Comparison of ENCODE assay signal across 22 cellular contexts in the genomic region with DNA sequence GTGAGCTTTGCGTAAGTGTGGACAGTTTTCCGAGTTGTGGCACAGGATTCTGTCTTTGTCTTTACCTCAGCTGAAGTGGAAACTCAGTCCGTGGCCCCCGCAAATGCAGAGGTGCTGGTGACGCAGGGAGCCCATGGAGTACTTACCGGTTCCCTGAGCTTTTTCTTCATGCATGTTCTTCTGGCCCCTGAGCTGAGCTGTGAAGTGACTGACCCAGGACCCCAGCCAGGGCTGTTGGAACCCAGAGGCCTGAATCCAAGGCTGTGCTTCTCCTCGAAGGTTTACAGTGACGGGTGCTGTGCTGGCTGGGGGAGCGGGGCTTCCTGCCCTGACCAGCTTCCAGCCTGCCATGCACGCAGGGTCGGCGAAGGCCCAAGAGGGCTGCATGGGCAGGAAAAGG.
"Had no signal": no experiment of that assay in that cellular context is flagged by ENCODE, and none has a peak within 500 bp of the region (broad histone marks: within the 10 kb centered on the region; RNA-seq: fewer than 3 reads in every experiment).

No MANE protein-coding gene starts in this region.

- H3K27ac ChIP-seq: breast epithelium, PC-9, SK-N-MC, VCaP had no signal

- H3K27me3 Mint-ChIP-seq: activated CD4-positive, alpha-beta memory T cell treated with anti-CD3 and anti-CD28 coated beads for 36 hours; activated CD4-positive, alpha-beta T cell treated with anti-CD3 and anti-CD28 coated beads, Interleukin-2, amount 10 ng/mL, durations not matched to agents 7 days and 5 days had no signal

- H3K4me1 Mint-ChIP-seq: activated CD4-positive, alpha-beta T cell treated with anti-CD3 and anti-CD28 coated beads, Interleukin-2, amount 10 ng/mL, durations not matched to agents 7 days and 5 days; activated naive CD4-positive, alpha-beta T cell treated with anti-CD3 and anti-CD28 coated beads, Interleukin-2, amount 50 U/mL, for 24 hours had no signal

- H3K4me3 ChIP-seq: K562, PC-9, SK-N-MC had no signal

- DNase-seq: activated CD4-positive, alpha-beta memory T cell treated with anti-CD3 and anti-CD28 coated beads for 36 hours; activated CD4-positive, alpha-beta T cell treated with anti-CD3 and anti-CD28 coated beads, Interleukin-2, amount 10 ng/mL, durations not matched to agents 7 days and 5 days; activated CD4-positive, CD25-positive, alpha-beta regulatory T cell; activated CD8-positive, alpha-beta memory T cell treated with anti-CD3 and anti-CD28 coated beads for 24 hours; activated naive CD4-positive, alpha-beta T cell; activated T-cell treated with anti-CD3 and anti-CD28 coated beads for 4 hours; activated T-cell treated with anti-CD3 and anti-CD28 coated beads, Interleukin-2, amount 50 U/mL, for 48 hours; central memory CD4-positive, alpha-beta T cell; Karpas-422; NCI-H146; NCI-H187 treated with DMSO at 0.1 percent for 48 hours; NCI-H2081 treated with DMSO at 0.1 percent for 48 hours; NCI-H446; NCI-H524; PC-9; T-helper 1 cell had no signal

- H3K4me1 ChIP-seq: breast epithelium had no signal

- H3K9me3 Mint-ChIP-seq: activated CD4-positive, alpha-beta T cell treated with anti-CD3 and anti-CD28 coated beads, Interleukin-2, amount 10 ng/mL, durations not matched to agents 7 days and 5 days; activated naive CD4-positive, alpha-beta T cell treated with anti-CD3 and anti-CD28 coated beads, Interleukin-2, amount 50 U/mL, for 24 hours; activated T-helper 2 cell treated with anti-CD3 and anti-CD28 coated beads, Interferon-gamma antibody, Interleukin-2, Interleukin-4, amounts not matched to agents 10 μg/mL and 5 μg/mL and 100 μg/mL, durations not matched to agents 14 hours and 24 hours and 36 hours had no signal

- H3K9me3 ChIP-seq: breast epithelium had no signal

- H3K36me3 Mint-ChIP-seq: activated CD4-positive, alpha-beta memory T cell treated with anti-CD3 and anti-CD28 coated beads for 36 hours; activated naive CD4-positive, alpha-beta T cell treated with anti-CD3 and anti-CD28 coated beads, Interleukin-2, amount 50 U/mL, for 24 hours had no signal

- H3K27ac Mint-ChIP-seq: activated CD4-positive, alpha-beta memory T cell treated with anti-CD3 and anti-CD28 coated beads for 36 hours; activated CD4-positive, alpha-beta T cell treated with anti-CD3 and anti-CD28 coated beads, Interleukin-2, amount 10 ng/mL, durations not matched to agents 7 days and 5 days; activated naive CD4-positive, alpha-beta T cell treated with anti-CD3 and anti-CD28 coated beads, Interleukin-2, amount 50 U/mL, for 24 hours; activated T-helper 2 cell treated with anti-CD3 and anti-CD28 coated beads, Interferon-gamma antibody, Interleukin-2, Interleukin-4, amounts not matched to agents 10 μg/mL and 5 μg/mL and 100 μg/mL, durations not matched to agents 14 hours and 24 hours and 36 hours had no signal

- H3K36me3 ChIP-seq: breast epithelium had no signal

- H3K4me3 Mint-ChIP-seq: activated CD4-positive, alpha-beta memory T cell treated with anti-CD3 and anti-CD28 coated beads for 36 hours; activated CD4-positive, alpha-beta T cell treated with anti-CD3 and anti-CD28 coated beads, Interleukin-2, amount 10 ng/mL, durations not matched to agents 7 days and 5 days; activated naive CD4-positive, alpha-beta T cell treated with anti-CD3 and anti-CD28 coated beads, Interleukin-2, amount 50 U/mL, for 24 hours had no signal

- H2AFZ ChIP-seq: PC-9 had no signal

- H3K4me2 ChIP-seq: PC-9 had no signal
